In genomic region chr2:43995733-43996533, GRCh38 we compare ENCODE assay signal across 1 cellular context.
TF ChIP-seq lines count a peak whose summit lies in the region.

Gene LRPPRC (minus strand): TSS chr2:43995989. CDS start chr2:43995947, 42 bp downstream.

TF ChIP-seq in K562, 482 proteins besides CTCF, POLR2A, EP300 and RAD21 (continued from another document and continues in another):
- peak in 1 of 2 experiments; percentile 99; a peak in 2 of 4 replicates for TF ChIP-seq BCLAF1 (IDR thresholded peaks at IDR 0.05; ENCODE audit: borderline replicate concordance in 1 of 2, control insufficient read depth in 1 of 2, low read depth in 2 of 2, low read length in 1 of 2)
- TF ChIP-seq ZNF57 (CRISPR knock-in tag; IDR thresholded peaks at IDR 0.05): no peak
- no peak for TF ChIP-seq TFAM (CRISPR knock-in tag; conservative IDR thresholded peaks at IDR 0.05)
- peak; percentile 79 for TF ChIP-seq MAFF (IDR thresholded peaks at IDR 0.05; ENCODE audit: low read length)
- peak; percentile 30 to 71 for TF ChIP-seq MAZ (CRISPR knock-in tag; conservative IDR thresholded peaks at IDR 0.05 in 1 of 2, IDR thresholded peaks at IDR 0.05 in 1 of 2)
- TF ChIP-seq GTF2F1 (IDR thresholded peaks at IDR 0.05; ENCODE audit: low read depth, low read length): peak; percentile 60
- TF ChIP-seq PHTF2 (CRISPR knock-in tag; IDR thresholded peaks at IDR 0.05): no peak
- TF ChIP-seq STAT6 (CRISPR knock-in tag; IDR thresholded peaks at IDR 0.05): peak; percentile 73; the same call in 1 of the 2 replicates
- TF ChIP-seq ZBTB40 (IDR thresholded peaks at IDR 0.05): no peak
- TF ChIP-seq ZBTB40 (CRISPR knock-in tag; IDR thresholded peaks at IDR 0.05): no peak
- no peak for TF ChIP-seq RHOXF2B (CRISPR knock-in tag; conservative IDR thresholded peaks at IDR 0.05)
- no peak for TF ChIP-seq HDAC6 (IDR thresholded peaks at IDR 0.05; ENCODE audit: low read depth, low read length)
- TF ChIP-seq SMAD1 (IDR thresholded peaks at IDR 0.05; ENCODE audit: low read depth, low read length, partially characterized antibody): no peak
- TF ChIP-seq PHF20 (IDR thresholded peaks at IDR 0.05; ENCODE audit: partially characterized antibody): peak; percentile 91
- peak; percentile 91 for TF ChIP-seq NUFIP1 (IDR thresholded peaks at IDR 0.05; ENCODE audit: partially characterized antibody)
- TF ChIP-seq EP400 (IDR thresholded peaks at IDR 0.05): peak; percentile 97
- peak; percentile 85 for TF ChIP-seq PCBP1 (IDR thresholded peaks at IDR 0.05; ENCODE audit: low read depth, low read length, poor library complexity, severe bottlenecking)
- TF ChIP-seq NR2C2 (CRISPR knock-in tag; IDR thresholded peaks at IDR 0.05): peak; percentile 96
- TF ChIP-seq NR2C2 (tag; IDR thresholded peaks at IDR 0.05): peak; percentile 99
- peak in 1 of 2 experiments; percentile 28; a peak in 1 of 4 replicates for TF ChIP-seq TRIM24 (IDR thresholded peaks at IDR 0.05)
- no peak for TF ChIP-seq KAT2B (IDR thresholded peaks at IDR 0.05; ENCODE audit: low read depth, low read length)
- TF ChIP-seq ATF7 (IDR thresholded peaks at IDR 0.05): peak; percentile 100
- TF ChIP-seq CHD1 (IDR thresholded peaks at IDR 0.05; ENCODE audit: low read length): no peak
- no peak for TF ChIP-seq FOXK1 (CRISPR knock-in tag; IDR thresholded peaks at IDR 0.05; ENCODE audit: borderline replicate concordance)
- TF ChIP-seq JUNB (CRISPR knock-in tag; conservative IDR thresholded peaks at IDR 0.05): no peak
- peak; percentile 51; the same call in 1 of the 2 replicates for TF ChIP-seq ATF3 (IDR thresholded peaks at IDR 0.05)
- no peak for TF ChIP-seq ATF3 (CRISPR knock-in tag; conservative IDR thresholded peaks at IDR 0.05)
- TF ChIP-seq OTX1 (CRISPR knock-in tag; IDR thresholded peaks at IDR 0.05): 0 out of 2 replicates have a peak, but pooled peaks have one; percentile 23
- TF ChIP-seq NCOA6 (IDR thresholded peaks at IDR 0.05): no peak
- no peak for TF ChIP-seq POLR3G (IDR thresholded peaks at IDR 0.05; ENCODE audit: extremely low read depth, insufficient read length, insufficient replicate concordance)
- TF ChIP-seq ZNF232 (CRISPR knock-in tag; IDR thresholded peaks at IDR 0.05): no peak
- peak; percentile 93 for TF ChIP-seq BHLHE40 (IDR thresholded peaks at IDR 0.05; ENCODE audit: low read length)
- TF ChIP-seq GTF2B (IDR thresholded peaks at IDR 0.05; ENCODE audit: extremely low read depth, insufficient read length): peak; percentile 32
- TF ChIP-seq NCOR1 (IDR thresholded peaks at IDR 0.05): no peak
- TF ChIP-seq CREB1 (IDR thresholded peaks at IDR 0.05): no peak; the same call in 1 of the 2 replicates
- no peak for TF ChIP-seq CREB1 (CRISPR knock-in tag; IDR thresholded peaks at IDR 0.05)
- no peak for TF ChIP-seq THRAP3 (IDR thresholded peaks at IDR 0.05; ENCODE audit: borderline replicate concordance)
- TF ChIP-seq ZNF408 (CRISPR knock-in tag; IDR thresholded peaks at IDR 0.05; ENCODE audit: low read depth): peak; percentile 96; the same call in 1 of the 2 replicates
- TF ChIP-seq HOXB6 (CRISPR knock-in tag; IDR thresholded peaks at IDR 0.05; ENCODE audit: borderline replicate concordance): no peak
- no peak for TF ChIP-seq ZNF740 (CRISPR knock-in tag; IDR thresholded peaks at IDR 0.05)
- TF ChIP-seq ZNF740 (tag; IDR thresholded peaks at IDR 0.05): no peak
- TF ChIP-seq YY1 (IDR thresholded peaks at IDR 0.05; ENCODE audit: borderline replicate concordance in 1 of 3, control insufficient read depth in 1 of 3, extremely low read depth in 1 of 3, insufficient read depth in 3 of 3, insufficient read length in 1 of 3, insufficient replicate concordance in 2 of 3, low read depth in 1 of 3, low read length in 2 of 3): peak; percentile 58 to 93 (median 84)
- peak; percentile 77 for TF ChIP-seq CREM (IDR thresholded peaks at IDR 0.05; ENCODE audit: low read depth)
- peak; percentile 94 for TF ChIP-seq TCF7L2 (IDR thresholded peaks at IDR 0.05; ENCODE audit: low read depth, low read length)
- TF ChIP-seq MED1 (CRISPR knock-in tag; IDR thresholded peaks at IDR 0.05; ENCODE audit: borderline replicate concordance): no peak
- peak; percentile 90 for TF ChIP-seq FIP1L1 (IDR thresholded peaks at IDR 0.05; ENCODE audit: low read depth, low read length, poor library complexity, severe bottlenecking)
- TF ChIP-seq SETDB1 (IDR thresholded peaks at IDR 0.05; ENCODE audit: low read length): no peak
- peak; percentile 76; the same call in 1 of the 2 replicates for TF ChIP-seq HDAC8 (tag; IDR thresholded peaks at IDR 0.05)
- TF ChIP-seq HNRNPL (IDR thresholded peaks at IDR 0.05; ENCODE audit: low read depth, low read length): 0 out of 2 replicates have a peak, but pooled peaks have one; percentile 53
- peak; percentile 72 to 90 for TF ChIP-seq E2F6 (IDR thresholded peaks at IDR 0.05; ENCODE audit: borderline replicate concordance in 1 of 2, extremely low read depth in 1 of 2, insufficient read depth in 1 of 2, insufficient read length in 1 of 2, low read depth in 1 of 2, low read length in 1 of 2, poor library complexity in 1 of 2, severe bottlenecking in 1 of 2)
- TF ChIP-seq TBP (optimal IDR thresholded peaks at IDR 0.05; ENCODE audit: low read depth, low read length): peak; percentile 97
- TF ChIP-seq MEF2D (tag; conservative IDR thresholded peaks at IDR 0.05; ENCODE audit: low read depth): 0 out of 2 replicates have a peak, but pooled peaks have one; percentile 38
- TF ChIP-seq ATF1 (CRISPR knock-in tag; IDR thresholded peaks at IDR 0.05): no peak
- TF ChIP-seq ATF1 (tag; IDR thresholded peaks at IDR 0.05): peak; percentile 86
